In the genomic region with DNA sequence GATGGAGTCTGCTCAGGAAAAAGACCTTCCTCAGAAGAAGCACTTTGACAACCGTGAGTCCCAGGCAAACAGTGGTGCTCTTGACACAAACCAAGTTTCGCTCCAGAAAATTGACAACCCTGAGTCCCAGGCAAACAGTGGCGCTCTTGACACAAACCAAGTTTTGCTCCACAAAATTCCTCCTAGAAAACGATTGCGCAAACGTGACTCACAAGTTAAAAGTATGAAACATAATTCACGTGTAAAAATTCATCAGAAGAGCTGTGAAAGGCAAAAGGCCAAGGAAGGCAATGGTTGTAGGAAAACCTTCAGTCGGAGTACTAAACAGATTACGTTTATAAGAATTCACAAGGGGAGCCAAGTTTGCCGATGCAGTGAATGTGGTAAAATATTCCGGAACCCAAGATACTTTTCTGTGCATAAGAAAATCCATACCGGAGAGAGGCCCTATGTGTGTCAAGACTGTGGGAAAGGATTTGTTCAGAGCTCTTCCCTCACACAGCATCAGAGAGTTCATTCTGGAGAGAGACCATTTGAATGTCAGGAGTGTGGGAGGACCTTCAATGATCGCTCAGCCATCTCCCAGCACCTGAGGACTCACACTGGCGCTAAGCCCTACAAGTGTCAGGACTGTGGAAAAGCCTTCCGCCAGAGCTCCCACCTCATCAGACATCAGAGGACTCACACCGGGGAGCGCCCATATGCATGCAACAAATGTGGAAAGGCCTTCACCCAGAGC, we compare ENCODE assay signal across 1 cellular context.
A peak's percentile ranks its signal among the peaks of the same experiment; 100 is the strongest.
TF ChIP-seq lines count a peak whose summit lies in the region.

No MANE protein-coding gene starts in this region.

TF ChIP-seq in IMR-90, 13 proteins besides CTCF, POLR2A, EP300 and RAD21:
- no peak for TF ChIP-seq SMC3 (IDR thresholded peaks at IDR 0.05; ENCODE audit: low read depth, low read length)
- TF ChIP-seq CEBPB (IDR thresholded peaks at IDR 0.05; ENCODE audit: low read depth, low read length): peak; percentile 76
